In genomic region chr3:54193093-54193492, GRCh38 we compare ENCODE assay signal across 16 cellular contexts.
A peak's percentile ranks its signal among the peaks of the same experiment; 100 is the strongest.
DNase-seq lines count a peak whose midpoint lies in the region; FAIRE-seq and TF ChIP-seq lines count a peak whose summit lies in the region.
"Had no signal": no experiment of that assay in that cellular context is flagged by ENCODE, and none has a peak within 500 bp of the region (broad histone marks: within the 10 kb centered on the region; RNA-seq: fewer than 3 reads in every experiment).

No MANE protein-coding gene starts in this region.

- H3K27ac ChIP-seq in esophagus muscularis mucosa (replicated peaks in 1 of 4): no peak overlapping the region
- H3K27ac ChIP-seq: BLaER1, HL-60 had no signal

- intact Hi-C loops in esophagus muscularis mucosa (cut with DNase I): no loop called here

- no peaks in the 10 kb centered on the region for H3K27me3 ChIP-seq in bronchial epithelial cell (ENCODE audit: control insufficient read depth, insufficient read depth, low read length)
- H3K27me3 ChIP-seq in esophagus muscularis mucosa: no peaks in the 10 kb centered on the region
- H3K27me3 ChIP-seq: BLaER1 had no signal

- H3K4me3 ChIP-seq in bronchial epithelial cell (ENCODE audit: low read depth, low read length) (no peak overlapping the region), esophagus muscularis mucosa (no peak overlapping the region)
- H3K4me3 ChIP-seq: BLaER1 had no signal

- H3K4me1 ChIP-seq in esophagus muscularis mucosa: no peaks in the 10 kb centered on the region
- H3K4me1 ChIP-seq: BLaER1 had no signal

- H3K36me3 ChIP-seq in bronchial epithelial cell (ENCODE audit: control insufficient read depth, insufficient read depth, low read length): no peaks in the 10 kb centered on the region
- H3K36me3 ChIP-seq in esophagus muscularis mucosa: no peaks in the 10 kb centered on the region
- H3K36me3 ChIP-seq: BLaER1 had no signal

- TF ChIP-seq CTCF in bronchial epithelial cell (IDR thresholded peaks at IDR 0.05; ENCODE audit: insufficient read depth, low read length, severe bottlenecking): no peak
- TF ChIP-seq CTCF in esophagus muscularis mucosa (IDR thresholded peaks at IDR 0.05): no peak

- DNase-seq in NCI-H2081 (lab: John Stamatoyannopoulos, UW) (peak; percentile 24 to 41), NCI-H2081 treated with DMSO at 0.1 percent for 48 hours (lab: John Stamatoyannopoulos, UW) (no peak), NCI-H2227 treated with DMSO at 0.1 percent for 48 hours (lab: John Stamatoyannopoulos, UW) (peak; percentile 57), bronchial epithelial cell (ENCODE audit: low read depth) (no peak), iPS-NIHi7 (ENCODE audit: extremely low spot score) (peak; percentile 23), esophagus muscularis mucosa (ENCODE audit: extremely low spot score) (no peak), HT-29 (ENCODE audit: low spot score) (no peak)
- DNase-seq in activated CD8-positive, alpha-beta memory T cell treated with anti-CD3 and anti-CD28 coated beads for 24 hours: no peak
- DNase-seq: 8988T; AML-193; Calu3; CD8-positive, alpha-beta memory T cell; DMS 273 treated with DMSO at 0.1 percent for 48 hours; H7 had no signal

- WGBS in esophagus muscularis mucosa: 88% methylated on average over 1 of the region's 1 CpG

- no peak for TF ChIP-seq POLR2A in esophagus muscularis mucosa (IDR thresholded peaks at IDR 0.05; ENCODE audit: low read depth)

- no peaks in the 10 kb centered on the region for H3K9me3 ChIP-seq in esophagus muscularis mucosa
- H3K9me3 ChIP-seq: BLaER1 had no signal

- no peak for TF ChIP-seq EP300 in esophagus muscularis mucosa (IDR thresholded peaks at IDR 0.05)

- peak; percentile 40 for FAIRE-seq in bronchial epithelial cell (lab: Jason Lieb, UNC)

Comparison
In these comparisons a context has a peak if more than half of its experiments do, and no peak if none do; other contexts are left out.
1. DNase-seq: peak in NCI-H2081 (2 of 2), NCI-H2227 treated with DMSO at 0.1 percent for 48 hours (single experiment) and iPS-NIHi7 (single experiment); none in NCI-H2081 treated with DMSO at 0.1 percent for 48 hours (single experiment), bronchial epithelial cell (single experiment), activated CD8-positive, alpha-beta memory T cell treated with anti-CD3 and anti-CD28 coated beads for 24 hours (single experiment), esophagus muscularis mucosa (single experiment) and HT-29 (single experiment).